Comparison of ENCODE assay signal across 23 cellular contexts in the genomic region with DNA sequence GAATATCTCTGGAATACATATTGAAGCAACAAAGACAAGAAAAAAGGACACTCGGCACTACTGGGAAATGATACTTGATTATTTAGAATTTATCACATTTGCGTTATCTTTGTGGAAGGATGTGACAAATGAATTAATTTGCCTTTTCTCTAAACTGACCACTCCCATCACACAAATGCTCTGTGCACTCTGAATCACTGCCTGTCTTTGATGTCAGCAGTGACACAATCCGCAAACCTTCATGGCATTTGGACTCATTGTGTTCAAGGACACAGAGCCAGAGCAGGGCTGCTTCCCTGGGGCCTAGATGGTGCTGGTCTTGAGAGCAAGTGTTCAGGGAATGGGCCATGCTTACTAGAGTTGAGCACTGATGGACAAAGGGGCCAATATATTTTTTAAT. TPM values are rescaled to one million over a fixed set of nuclear protein-coding genes. Genes with fewer than 3 reads are reported as not detected.
A peak's percentile ranks its signal among the peaks of the same experiment; 100 is the strongest.
DNase-seq lines count a peak whose midpoint lies in the region; ATAC-seq and TF ChIP-seq lines count a peak whose summit lies in the region.
"Had no signal": no experiment of that assay in that cellular context is flagged by ENCODE, and none has a peak within 500 bp of the region (broad histone marks: within the 10 kb centered on the region; RNA-seq: fewer than 3 reads in every experiment).

No MANE protein-coding gene starts in this region.

- H3K9me3 Mint-ChIP-seq in activated naive CD8-positive, alpha-beta T cell treated with anti-CD3 and anti-CD28 coated beads for 36 hours = peaks cover 3% of the 10 kb centered on the region
- H3K9me3 Mint-ChIP-seq: CD4-positive, alpha-beta T cell; HFFc6 had no signal

- no peak overlapping the region for H3K4me3 Mint-ChIP-seq in activated naive CD8-positive, alpha-beta T cell treated with anti-CD3 and anti-CD28 coated beads for 36 hours
- H3K4me3 Mint-ChIP-seq: CD4-positive, alpha-beta T cell; HFFc6 had no signal

- peaks cover 19% of the 10 kb centered on the region for H3K27me3 Mint-ChIP-seq in activated naive CD8-positive, alpha-beta T cell treated with anti-CD3 and anti-CD28 coated beads for 36 hours

- DNase-seq in Daoy (ENCODE audit: low read depth) (peak; percentile 63), RKO (ENCODE audit: low spot score) (peak; percentile 30), dermis blood vessel endothelial cell (peak; percentile 31), kidney tubule cell (ENCODE audit: low spot score) (peak; percentile 26), glomerular visceral epithelial cell (ENCODE audit: extremely low spot score) (no peak), omental fat pad (ENCODE audit: low spot score) (no peak)
- no peak for DNase-seq in activated naive CD8-positive, alpha-beta T cell treated with anti-CD3 and anti-CD28 coated beads for 36 hours
- DNase-seq: Caco-2; CD4-positive, alpha-beta T cell; DMS153; HFFc6; Kasumi-1; MM.1S; NCI-H1092; NCI-H1436 treated with DMSO at 0.1 percent for 48 hours; NCI-H2029 treated with DMSO at 0.1 percent for 48 hours; NCI-H2171 treated with DMSO at 0.1 percent for 48 hours; NCI-H446 treated with DMSO at 0.1 percent for 48 hours; OCI-M1; SJCRH30 had no signal

- no peak for ATAC-seq in activated CD4-positive, CD25-positive, alpha-beta regulatory T cell treated with anti-CD3 and anti-CD28 coated beads, Interleukin-2, amount 50 U/mL, for 24 hours
- ATAC-seq in omental fat pad (ENCODE audit: low FRiP score) = no peak
- ATAC-seq: GM12878 had no signal

- H3K36me3 Mint-ChIP-seq in activated naive CD8-positive, alpha-beta T cell treated with anti-CD3 and anti-CD28 coated beads for 36 hours = no peaks in the 10 kb centered on the region

- no peaks in the 10 kb centered on the region for H3K4me1 Mint-ChIP-seq in activated naive CD8-positive, alpha-beta T cell treated with anti-CD3 and anti-CD28 coated beads for 36 hours

- H3K27ac Mint-ChIP-seq in activated naive CD8-positive, alpha-beta T cell treated with anti-CD3 and anti-CD28 coated beads for 36 hours = no peak overlapping the region
- H3K27ac Mint-ChIP-seq: CD4-positive, alpha-beta T cell; HFFc6 had no signal

- no peak for TF ChIP-seq CTCF in omental fat pad (IDR thresholded peaks at IDR 0.05)

RNA-seq across cellular contexts. Expression of a gene that starts 4.9 kb away (rescaled TPM):
- 0.17 TPM in 1 of 2 replicates, not detected in the other for total RNA-seq in Daoy (2014; rRNA removed; shearing (Covaris generic))
- total RNA-seq in dermis blood vessel endothelial cell (0.17 and 0.42 TPM in 2 replicates), omental fat pad (not detected)
- total RNA-seq in activated naive CD8-positive, alpha-beta T cell treated with anti-CD3 and anti-CD28 coated beads for 36 hours = not detected
- total RNA-seq: CD4-positive, alpha-beta T cell; HT-29 had no signal

Comparison
In these comparisons a context has a peak if more than half of its experiments do, and no peak if none do; other contexts are left out.
1. DNase-seq: peak in Daoy (single experiment), RKO (single experiment), dermis blood vessel endothelial cell (single experiment) and kidney tubule cell (single experiment); none in glomerular visceral epithelial cell (single experiment), activated naive CD8-positive, alpha-beta T cell treated with anti-CD3 and anti-CD28 coated beads for 36 hours (single experiment) and omental fat pad (single experiment).